Comparison of ENCODE assay signal across 1 cellular context in genomic region chr11:68950268-68950667, GRCh38.
TF ChIP-seq lines count a peak whose summit lies in the region.

No MANE protein-coding gene starts in this region.

TF ChIP-seq in endothelial cell of umbilical vein, 7 proteins besides CTCF, POLR2A, EP300 and RAD21 (continued from another document):
- no peak for TF ChIP-seq MAX (IDR thresholded peaks at IDR 0.05; ENCODE audit: insufficient read depth, insufficient read length)
- no peak for TF ChIP-seq MYC (IDR thresholded peaks at IDR 0.05; ENCODE audit: low read depth, low read length)
- no peak for TF ChIP-seq JUN (IDR thresholded peaks at IDR 0.05; ENCODE audit: borderline replicate concordance, insufficient read depth, insufficient read length, low read depth)
- TF ChIP-seq POLR2AphosphoS5 (IDR thresholded peaks at IDR 0.05; ENCODE audit: insufficient read depth, low read depth, low read length) = no peak
- TF ChIP-seq EZH2 (IDR thresholded peaks at IDR 0.05; ENCODE audit: borderline replicate concordance, low read depth, low read length, severe bottlenecking) = no peak
